Comparison of ENCODE assay signal across 2 cellular contexts in genomic region chr22:21212054-21212453, GRCh38.
TF ChIP-seq lines count a peak whose summit lies in the region.

No MANE protein-coding gene starts in this region.

TF ChIP-seq in HEK293T, 16 proteins besides CTCF, POLR2A, EP300 and RAD21:
- TF ChIP-seq PKNOX1 (IDR thresholded peaks at IDR 0.05), result peak; percentile 31

TF ChIP-seq in K562, 482 proteins besides CTCF, POLR2A, EP300 and RAD21 (continued from another document):
- TF ChIP-seq PBX2 (CRISPR knock-in tag; IDR thresholded peaks at IDR 0.05; ENCODE audit: low read depth), result 0 out of 2 replicates have a peak, but pooled peaks have one; percentile 9
- peak; percentile 44; the same call in 1 of the 2 replicates for TF ChIP-seq PBX2 (tag; conservative IDR thresholded peaks at IDR 0.05; ENCODE audit: low read depth)
